8 cellular contexts compared by ENCODE assay signal in genomic region chr11:111734383-111735261, GRCh38. TPM values are rescaled to one million over a fixed set of nuclear protein-coding genes. Genes with fewer than 3 reads are reported as not detected.
A peak's percentile ranks its signal among the peaks of the same experiment; 100 is the strongest.
DNase-seq lines count a peak whose midpoint lies in the region; ATAC-seq and TF ChIP-seq lines count a peak whose summit lies in the region.

No MANE protein-coding gene starts in this region.

- POLR2A ChIA-PET in naive thymus-derived CD8-positive, alpha-beta T cell (lab: Charles Lee) = interaction anchor here (0.8 kb wide), 1 partner anchor 13 kb away, joined by 3 read pairs; no protein-coding TSS in a partner anchor

- H3K4me1 ChIP-seq in upper lobe of left lung = peaks cover 59 to 78% (median 69%) of the 10 kb centered on the region in 4 donors

- no peak for TF ChIP-seq POLR2A in upper lobe of left lung (IDR thresholded peaks at IDR 0.05)

- peak overlapping the region; percentile 79 to 85 for H3K27ac Mint-ChIP-seq in activated naive CD4-positive, alpha-beta T cell treated with anti-CD3 and anti-CD28 coated beads, Interleukin-2, amount 50 U/mL, for 72 hours
- peak overlapping the region in 9 of 10 donors; percentile 27 to 94 (median 73) for H3K27ac Mint-ChIP-seq in naive thymus-derived CD8-positive, alpha-beta T cell

- H3K27me3 ChIP-seq in upper lobe of left lung = no peaks in the 10 kb centered on the region

- H3K9me3 ChIP-seq in upper lobe of left lung = no peaks in the 10 kb centered on the region

- WGBS in upper lobe of left lung, 2 donors = 49 to 62% methylated on average over 9 to 13 of the region's 13 CpGs

- no peak for DNase-seq in activated naive CD4-positive, alpha-beta T cell treated with anti-CD3 and anti-CD28 coated beads, Interleukin-2, amount 50 U/mL, for 72 hours (ENCODE audit: low spot score in 2 of 2)
- DNase-seq in activated naive CD4-positive, alpha-beta T cell (lab: John Stamatoyannopoulos, UW) = no peak
- peak; percentile 49 for DNase-seq in dermis blood vessel endothelial cell
- DNase-seq in naive thymus-derived CD8-positive, alpha-beta T cell = no peak
- DNase-seq in upper lobe of left lung = no peak
- DNase-seq in activated CD4-positive, CD25-positive, alpha-beta regulatory T cell treated with anti-CD3 and anti-CD28 coated beads, Interleukin-2, amount 50 U/mL, for 72 hours = no peak
- DNase-seq in NCI-H2196 (lab: John Stamatoyannopoulos, UW; ENCODE audit: unreplicated experiment) = no peak
- DNase-seq in germinal center (ENCODE audit: low spot score) = no peak

- TF ChIP-seq CTCF in upper lobe of left lung (IDR thresholded peaks at IDR 0.05) = no peak

- peak in 1 of 2 donors; percentile 10 for ATAC-seq in activated naive CD4-positive, alpha-beta T cell treated with anti-CD3 and anti-CD28 coated beads, Interleukin-2, amount 50 U/mL, for 72 hours
- no peak for ATAC-seq in naive thymus-derived CD8-positive, alpha-beta T cell
- ATAC-seq in upper lobe of left lung (ENCODE audit: low FRiP score in 2 of 2) = no peak

- H3K4me1 Mint-ChIP-seq in naive thymus-derived CD8-positive, alpha-beta T cell = peaks cover 9 to 18% (median 11%) of the 10 kb centered on the region in 4 donors

- H3K27ac ChIP-seq in upper lobe of left lung = peak overlapping the region; percentile 89 to 98 (median 91)

- H3K4me3 ChIP-seq in upper lobe of left lung = peak overlapping the region in 1 of 4 donors; percentile 41

- TF ChIP-seq EP300 in upper lobe of left lung (IDR thresholded peaks at IDR 0.05) = no peak

- no peaks in the 10 kb centered on the region for H3K9me3 Mint-ChIP-seq in activated naive CD4-positive, alpha-beta T cell treated with anti-CD3 and anti-CD28 coated beads, Interleukin-2, amount 50 U/mL, for 72 hours
- H3K9me3 Mint-ChIP-seq in naive thymus-derived CD8-positive, alpha-beta T cell = no peaks in the 10 kb centered on the region

- no peaks in the 10 kb centered on the region for H3K36me3 ChIP-seq in upper lobe of left lung

- H3K27me3 Mint-ChIP-seq in naive thymus-derived CD8-positive, alpha-beta T cell = no peaks in the 10 kb centered on the region

- H3K36me3 Mint-ChIP-seq in activated naive CD4-positive, alpha-beta T cell treated with anti-CD3 and anti-CD28 coated beads, Interleukin-2, amount 50 U/mL, for 72 hours = no peaks in the 10 kb centered on the region
- H3K36me3 Mint-ChIP-seq in naive thymus-derived CD8-positive, alpha-beta T cell = peaks cover 0 to 13% (median 2%) of the 10 kb centered on the region in 3 donors

- no peak overlapping the region for H3K4me3 Mint-ChIP-seq in naive thymus-derived CD8-positive, alpha-beta T cell

RNA-seq across cellular contexts. Expression of gene PPP2R1B, which starts 31.6 kb away (rescaled TPM):
- total RNA-seq in activated naive CD4-positive, alpha-beta T cell treated with anti-CD3 and anti-CD28 coated beads, Interleukin-2, amount 50 U/mL, for 72 hours = 10 to 100 TPM; 53.9 to 57.3 TPM
- total RNA-seq in dermis blood vessel endothelial cell (52.6 and 72.7 TPM in 2 replicates), upper lobe of left lung (10 to 100 TPM; 11.3 to 31.8 (median 22.0) TPM)
- total RNA-seq in naive thymus-derived CD8-positive, alpha-beta T cell = 10 to 100 TPM; 38.1 to 38.2 TPM
- polyA plus RNA-seq in naive thymus-derived CD8-positive, alpha-beta T cell = 10 to 100 TPM; 12.5 to 14.8 (median 14.4) TPM
